11 cellular contexts compared by ENCODE assay signal in genomic region chr4:17619416-17620105, GRCh38. TPM values are rescaled to one million over a fixed set of nuclear protein-coding genes. Genes with fewer than 3 reads are reported as not detected.
A peak's percentile ranks its signal among the peaks of the same experiment; 100 is the strongest.
DNase-seq lines count a peak whose midpoint lies in the region; ATAC-seq and TF ChIP-seq lines count a peak whose summit lies in the region.
"Had no signal": no experiment of that assay in that cellular context is flagged by ENCODE, and none has a peak within 500 bp of the region (broad histone marks: within the 10 kb centered on the region; RNA-seq: fewer than 3 reads in every experiment).

No MANE protein-coding gene starts in this region.

- no peak for TF ChIP-seq CTCF in fibroblast of mammary gland (conservative IDR thresholded peaks at IDR 0.05; ENCODE audit: control insufficient read depth, insufficient read depth, low read depth, low read length)

- H3K4me3 Mint-ChIP-seq in stimulated activated naive CD8-positive, alpha-beta T cell treated with anti-CD3 and anti-CD28 coated beads, Interleukin-15, Interleukin-2, amounts not matched to agents 100 ng/mL and 50 ng/mL, for 24 hours: no peak overlapping the region
- no peak overlapping the region for H3K4me3 Mint-ChIP-seq in activated T-helper 2 cell treated with anti-CD3 and anti-CD28 coated beads, Interferon-gamma antibody, Interleukin-2, Interleukin-4, amounts not matched to agents 10 μg/mL and 5 μg/mL and 100 μg/mL, durations not matched to agents 14 hours and 24 hours and 36 hours (ENCODE audit: low read depth)

- H3K4me1 Mint-ChIP-seq in stimulated activated naive CD8-positive, alpha-beta T cell treated with anti-CD3 and anti-CD28 coated beads, Interleukin-15, Interleukin-2, amounts not matched to agents 100 ng/mL and 50 ng/mL, for 24 hours (ENCODE audit: low read depth): peaks cover 36% of the 10 kb centered on the region
- H3K4me1 Mint-ChIP-seq in activated T-helper 2 cell treated with anti-CD3 and anti-CD28 coated beads, Interferon-gamma antibody, Interleukin-2, Interleukin-4, amounts not matched to agents 10 μg/mL and 5 μg/mL and 100 μg/mL, durations not matched to agents 14 hours and 24 hours and 36 hours (ENCODE audit: low read depth): peaks cover 23% of the 10 kb centered on the region

- intact Hi-C loops in activated T-helper 2 cell treated with anti-CD3 and anti-CD28 coated beads, Interferon-gamma antibody, Interleukin-2, Interleukin-4, amounts not matched to agents 10 μg/mL and 5 μg/mL and 100 μg/mL, durations not matched to agents 14 hours and 24 hours and 36 hours (cut with micrococcal nuclease): no loop called here

- H3K36me3 Mint-ChIP-seq in stimulated activated naive CD8-positive, alpha-beta T cell treated with anti-CD3 and anti-CD28 coated beads, Interleukin-15, Interleukin-2, amounts not matched to agents 100 ng/mL and 50 ng/mL, for 24 hours (ENCODE audit: low read depth): peaks cover 69% of the 10 kb centered on the region
- H3K36me3 Mint-ChIP-seq in activated T-helper 2 cell treated with anti-CD3 and anti-CD28 coated beads, Interferon-gamma antibody, Interleukin-2, Interleukin-4, amounts not matched to agents 10 μg/mL and 5 μg/mL and 100 μg/mL, durations not matched to agents 14 hours and 24 hours and 36 hours (ENCODE audit: low read depth): peaks cover 71% of the 10 kb centered on the region

- H3K9me3 Mint-ChIP-seq in stimulated activated naive CD8-positive, alpha-beta T cell treated with anti-CD3 and anti-CD28 coated beads, Interleukin-15, Interleukin-2, amounts not matched to agents 100 ng/mL and 50 ng/mL, for 24 hours: no peaks in the 10 kb centered on the region
- no peaks in the 10 kb centered on the region for H3K9me3 Mint-ChIP-seq in activated T-helper 2 cell treated with anti-CD3 and anti-CD28 coated beads, Interferon-gamma antibody, Interleukin-2, Interleukin-4, amounts not matched to agents 10 μg/mL and 5 μg/mL and 100 μg/mL, durations not matched to agents 14 hours and 24 hours and 36 hours

- peak overlapping the region; percentile 1 for H3K4me3 ChIP-seq in fibroblast of mammary gland (ENCODE audit: control insufficient read depth, low read depth, low read length)
- H3K4me3 ChIP-seq: BLaER1 had no signal

- ATAC-seq in stimulated activated naive CD8-positive, alpha-beta T cell treated with anti-CD3 and anti-CD28 coated beads, Interleukin-15, Interleukin-2, amounts not matched to agents 100 U/mL and 50 U/mL, for 24 hours: no peak
- ATAC-seq in HG02981 (IDR thresholded peaks at IDR 0.05; ENCODE audit: unreplicated experiment): no peak

- no peak for DNase-seq in stimulated activated naive CD8-positive, alpha-beta T cell treated with anti-CD3 and anti-CD28 coated beads, Interleukin-15, Interleukin-2, amounts not matched to agents 100 U/mL and 50 U/mL, for 24 hours
- no peak for DNase-seq in activated T-helper 2 cell treated with anti-CD3 and anti-CD28 coated beads, Interferon-gamma antibody, Interleukin-2, Interleukin-4, amounts not matched to agents 10 μg/mL and 5 μg/mL and 100 μg/mL, durations not matched to agents 14 hours and 24 hours and 36 hours (ENCODE audit: low spot score)
- DNase-seq in fibroblast of mammary gland (ENCODE audit: low read depth) (peak; percentile 88), NCI-H510A treated with DMSO at 0.1 percent for 48 hours (lab: John Stamatoyannopoulos, UW) (no peak), NCI-H2171 (lab: John Stamatoyannopoulos, UW) (no peak)
- DNase-seq in effector CD8-positive, alpha-beta T cell (lab: John Stamatoyannopoulos, UW): no peak
- DNase-seq: activated CD8-positive, alpha-beta memory T cell treated with anti-CD3 and anti-CD28 coated beads for 24 hours; aorta had no signal

- peak overlapping the region; percentile 77 for H3K27ac Mint-ChIP-seq in stimulated activated naive CD8-positive, alpha-beta T cell treated with anti-CD3 and anti-CD28 coated beads, Interleukin-15, Interleukin-2, amounts not matched to agents 100 ng/mL and 50 ng/mL, for 24 hours
- peak overlapping the region; percentile 58 for H3K27ac Mint-ChIP-seq in activated T-helper 2 cell treated with anti-CD3 and anti-CD28 coated beads, Interferon-gamma antibody, Interleukin-2, Interleukin-4, amounts not matched to agents 10 μg/mL and 5 μg/mL and 100 μg/mL, durations not matched to agents 14 hours and 24 hours and 36 hours

- H3K27me3 Mint-ChIP-seq in stimulated activated naive CD8-positive, alpha-beta T cell treated with anti-CD3 and anti-CD28 coated beads, Interleukin-15, Interleukin-2, amounts not matched to agents 100 ng/mL and 50 ng/mL, for 24 hours: no peaks in the 10 kb centered on the region
- H3K27me3 Mint-ChIP-seq in activated T-helper 2 cell treated with anti-CD3 and anti-CD28 coated beads, Interferon-gamma antibody, Interleukin-2, Interleukin-4, amounts not matched to agents 10 μg/mL and 5 μg/mL and 100 μg/mL, durations not matched to agents 14 hours and 24 hours and 36 hours (ENCODE audit: low read depth): no peaks in the 10 kb centered on the region

RNA-seq across cellular contexts. Expression of gene MED28, which starts 5.1 kb away (rescaled TPM):
- total RNA-seq in activated T-helper 2 cell treated with anti-CD3 and anti-CD28 coated beads, Interferon-gamma antibody, Interleukin-2, Interleukin-4, amounts not matched to agents 10 μg/mL and 5 μg/mL and 100 μg/mL, durations not matched to agents 14 hours and 24 hours and 36 hours: 53.2 and 55.7 TPM in 2 replicates

RNA-seq across cellular contexts. Expression of gene LAP3, which starts 42.6 kb away (rescaled TPM):
- total RNA-seq in activated T-helper 2 cell treated with anti-CD3 and anti-CD28 coated beads, Interferon-gamma antibody, Interleukin-2, Interleukin-4, amounts not matched to agents 10 μg/mL and 5 μg/mL and 100 μg/mL, durations not matched to agents 14 hours and 24 hours and 36 hours: 90.8 and 94.9 TPM in 2 replicates
